In genomic region chr10:122460891-122461293, GRCh38 we compare ENCODE assay signal across 9 cellular contexts. TPM values are rescaled to one million over a fixed set of nuclear protein-coding genes. Genes with fewer than 3 reads are reported as not detected.
DNase-seq lines count a peak whose midpoint lies in the region; ATAC-seq and TF ChIP-seq lines count a peak whose summit lies in the region.
"Had no signal": no experiment of that assay in that cellular context is flagged by ENCODE, and none has a peak within 500 bp of the region (broad histone marks: within the 10 kb centered on the region; RNA-seq: fewer than 3 reads in every experiment).

No MANE protein-coding gene starts in this region.

- H3K36me3 Mint-ChIP-seq in activated naive CD4-positive, alpha-beta T cell treated with anti-CD3 and anti-CD28 coated beads for 36 hours (ENCODE audit: low read depth): no peaks in the 10 kb centered on the region

- TF ChIP-seq CTCF in epithelial cell of esophagus (IDR thresholded peaks at IDR 0.05; ENCODE audit: insufficient read depth, low read depth, low read length, missing control alignments): no peak

- H3K27ac Mint-ChIP-seq in activated naive CD4-positive, alpha-beta T cell treated with anti-CD3 and anti-CD28 coated beads for 36 hours: no peak overlapping the region
- H3K27ac Mint-ChIP-seq: activated B cell treated with CpG ODN at 0.5 μM for 24 hours had no signal

- peaks cover 65% of the 10 kb centered on the region for H3K27me3 Mint-ChIP-seq in activated naive CD4-positive, alpha-beta T cell treated with anti-CD3 and anti-CD28 coated beads for 36 hours (ENCODE audit: low read depth)

- H3K4me3 ChIP-seq in epithelial cell of esophagus (ENCODE audit: low read length) (peak overlapping the region; percentile 40), muscle layer of colon (ENCODE audit: low read depth in 1 of 2, low read length in 2 of 2) (peak overlapping the region; percentile 58 to 72), urinary bladder (ENCODE audit: low read depth, low read length) (peak overlapping the region; percentile 86)

- no peaks in the 10 kb centered on the region for H3K27me3 ChIP-seq in muscle layer of colon (ENCODE audit: control insufficient read depth in 1 of 2, insufficient read depth in 2 of 2, low read length in 2 of 2)

- no peak overlapping the region for H3K9ac ChIP-seq in muscle layer of colon (ENCODE audit: low read length)

- H3K9me3 ChIP-seq in muscle layer of colon (ENCODE audit: low read length): no peaks in the 10 kb centered on the region

- H3K4me1 Mint-ChIP-seq in activated naive CD4-positive, alpha-beta T cell treated with anti-CD3 and anti-CD28 coated beads for 36 hours (ENCODE audit: low read depth): peaks cover 4% of the 10 kb centered on the region

- intact Hi-C loops in activated naive CD4-positive, alpha-beta T cell treated with anti-CD3 and anti-CD28 coated beads for 36 hours (cut with micrococcal nuclease): no loop called here

- under 1% methylated on average over 40 of the region's 40 CpGs for WGBS in urinary bladder

- CTCF ChIA-PET in activated naive CD4-positive, alpha-beta T cell treated with anti-CD3 and anti-CD28 coated beads for 36 hours (lab: Charles Lee): no interaction called here

- no peak for ATAC-seq in GM21737 (IDR thresholded peaks at IDR 0.05; ENCODE audit: unreplicated experiment)

- no peaks in the 10 kb centered on the region for H3K36me3 ChIP-seq in muscle layer of colon (ENCODE audit: insufficient read depth, low read length)
- no peaks in the 10 kb centered on the region for H3K36me3 ChIP-seq in urinary bladder (ENCODE audit: insufficient read depth)

- no peak for DNase-seq in activated naive CD4-positive, alpha-beta T cell treated with anti-CD3 and anti-CD28 coated beads for 36 hours
- no peak for DNase-seq in activated naive CD4-positive, alpha-beta T cell treated with Interleukin-2 at 50 U/mL for 16 hours
- DNase-seq in epithelial cell of esophagus (ENCODE audit: low read depth): no peak
- no peak for DNase-seq in UCSD-AML1 (lab: John Stamatoyannopoulos, UW; ENCODE audit: unreplicated experiment)
- no peak for DNase-seq in DMS114 treated with DMSO at 0.1 percent for 48 hours (lab: John Stamatoyannopoulos, UW; ENCODE audit: unreplicated experiment)
- DNase-seq: activated B cell treated with CpG ODN at 0.5 μM for 24 hours had no signal

- no peaks in the 10 kb centered on the region for H3K9me3 Mint-ChIP-seq in activated naive CD4-positive, alpha-beta T cell treated with anti-CD3 and anti-CD28 coated beads for 36 hours
- H3K9me3 Mint-ChIP-seq: activated B cell treated with CpG ODN at 0.5 μM for 24 hours had no signal

- H3K4me3 Mint-ChIP-seq in activated naive CD4-positive, alpha-beta T cell treated with anti-CD3 and anti-CD28 coated beads for 36 hours: peak overlapping the region; percentile 28
- H3K4me3 Mint-ChIP-seq: activated B cell treated with CpG ODN at 0.5 μM for 24 hours had no signal

- H3K4me1 ChIP-seq in muscle layer of colon (ENCODE audit: insufficient read depth, low read length) (peaks cover 20% of the 10 kb centered on the region), urinary bladder (ENCODE audit: insufficient read depth) (no peaks in the 10 kb centered on the region)

- H3K27ac ChIP-seq in muscle layer of colon (ENCODE audit: low read depth, low read length) (peak overlapping the region; percentile 92), urinary bladder (ENCODE audit: low read depth) (peak overlapping the region; percentile 75)

RNA-seq across cellular contexts. Expression of gene HTRA1, which starts 0.5 kb away (rescaled TPM):
- total RNA-seq in activated naive CD4-positive, alpha-beta T cell treated with anti-CD3 and anti-CD28 coated beads for 36 hours: not detected
- total RNA-seq in urinary bladder: 83.9 TPM
- 145 TPM for polyA plus RNA-seq in urinary bladder
- total RNA-seq: activated B cell treated with CpG ODN at 0.5 μM for 24 hours had no signal

RNA-seq across cellular contexts. Expression of gene ARMS2, which starts 6.4 kb away (rescaled TPM):
- not detected for total RNA-seq in activated naive CD4-positive, alpha-beta T cell treated with anti-CD3 and anti-CD28 coated beads for 36 hours
- not detected for total RNA-seq in urinary bladder
- not detected for polyA plus RNA-seq in urinary bladder
- total RNA-seq: activated B cell treated with CpG ODN at 0.5 μM for 24 hours had no signal

Comparison
In these comparisons a context has a peak if more than half of its experiments do, and no peak if none do; other contexts are left out.
1. RNA of gene HTRA1, which starts 0.5 kb away (total RNA-seq): 83.9 TPM in urinary bladder (single experiment); not detected in activated naive CD4-positive, alpha-beta T cell treated with anti-CD3 and anti-CD28 coated beads for 36 hours; every median in the first group is over 10 times any median in the second.
2. Peak in every context shown above with its lines, with median percentiles within 50 percentile points of each other: H3K4me3 ChIP-seq.